1 cellular context compared by ENCODE assay signal in genomic region chr1:10863916-10864315, GRCh38.
TF ChIP-seq lines count a peak whose summit lies in the region.

No MANE protein-coding gene starts in this region.

TF ChIP-seq in H1, 55 proteins besides CTCF, POLR2A, EP300 and RAD21 (continued from another document):
- TF ChIP-seq CHD1 (IDR thresholded peaks at IDR 0.05; ENCODE audit: low read depth, low read length): no peak
- TF ChIP-seq ATF2 (IDR thresholded peaks at IDR 0.05; ENCODE audit: low read length): no peak
- TF ChIP-seq CHD7 (IDR thresholded peaks at IDR 0.05; ENCODE audit: insufficient replicate concordance, low read length): no peak
- TF ChIP-seq TAF1 (IDR thresholded peaks at IDR 0.05; ENCODE audit: low read depth, low read length): no peak
- TF ChIP-seq BACH1 (IDR thresholded peaks at IDR 0.05; ENCODE audit: low read length): no peak
- no peak for TF ChIP-seq TAF7 (optimal IDR thresholded peaks at IDR 0.05; ENCODE audit: borderline replicate concordance, low read depth, low read length)
- TF ChIP-seq SP4 (IDR thresholded peaks at IDR 0.05; ENCODE audit: low read length): no peak
- no peak for TF ChIP-seq CBX5 (IDR thresholded peaks at IDR 0.05; ENCODE audit: low read depth, low read length)
- no peak for TF ChIP-seq KDM1A (IDR thresholded peaks at IDR 0.05; ENCODE audit: borderline replicate concordance, low read length)
- TF ChIP-seq SIN3A (conservative IDR thresholded peaks at IDR 0.05 in 1 of 2, IDR thresholded peaks at IDR 0.05 in 1 of 2; ENCODE audit: low read depth in 1 of 2, low read length in 2 of 2): no peak
- TF ChIP-seq EGR1 (IDR thresholded peaks at IDR 0.05; ENCODE audit: borderline replicate concordance, low read depth, low read length): no peak
- no peak for TF ChIP-seq HDAC2 (IDR thresholded peaks at IDR 0.05; ENCODE audit: borderline replicate concordance in 1 of 2, low read depth in 2 of 2, low read length in 2 of 2)
- no peak for TF ChIP-seq MAX (IDR thresholded peaks at IDR 0.05)
- no peak for TF ChIP-seq ATF3 (IDR thresholded peaks at IDR 0.05; ENCODE audit: insufficient read depth, low read depth, low read length)
- no peak for TF ChIP-seq BCL11A (IDR thresholded peaks at IDR 0.05; ENCODE audit: low read depth in 2 of 2, low read length in 2 of 2)
- TF ChIP-seq KDM4A (IDR thresholded peaks at IDR 0.05; ENCODE audit: low read depth, low read length, severe bottlenecking): no peak
